In the genomic region with DNA sequence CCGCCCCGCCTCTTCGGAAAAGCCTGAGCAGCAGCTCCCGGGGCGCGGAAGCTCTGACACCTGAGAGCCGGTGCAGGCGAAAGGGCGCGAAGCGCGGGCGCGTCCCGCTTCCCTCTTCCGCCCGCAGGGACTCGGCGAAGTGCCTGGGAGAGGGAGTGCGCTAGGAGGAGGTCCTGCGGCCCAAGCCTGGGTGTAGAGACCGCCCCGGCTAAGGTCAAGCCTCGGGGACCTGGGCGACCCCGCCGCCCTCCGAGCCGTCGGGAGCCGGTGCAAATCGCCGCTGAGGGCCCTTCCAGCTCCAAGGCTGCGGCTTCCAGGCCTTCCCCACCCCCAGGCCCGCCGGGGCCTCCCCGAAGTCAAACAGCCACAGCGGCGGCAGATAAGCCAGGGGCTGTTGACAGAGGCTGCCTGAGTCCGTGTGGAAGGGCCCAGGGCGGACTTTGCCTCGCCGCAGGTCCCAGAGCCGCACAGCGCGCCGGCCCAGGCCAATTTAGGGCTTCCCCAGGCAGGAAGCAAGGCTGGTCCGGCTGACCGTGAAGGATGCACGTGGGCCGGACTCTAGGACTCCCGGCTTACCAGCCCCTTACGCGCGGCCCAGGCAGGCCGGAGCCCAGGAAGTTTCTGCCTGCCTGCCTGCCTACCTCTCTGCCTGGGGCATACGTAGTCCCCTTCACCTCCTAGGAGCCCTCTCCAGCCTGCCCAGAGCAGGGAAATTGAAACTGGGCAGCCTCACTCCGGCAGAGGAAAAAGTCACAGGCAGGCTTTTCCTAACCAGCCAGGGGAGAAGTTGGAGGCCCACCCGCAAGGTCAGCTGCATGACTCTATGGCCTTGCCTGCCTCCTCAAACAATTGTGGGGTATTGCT, we compare ENCODE assay signal across 10 cellular contexts. TPM values are rescaled to one million over a fixed set of nuclear protein-coding genes. Genes with fewer than 3 reads are reported as not detected.
DNase-seq lines count a peak whose midpoint lies in the region; ATAC-seq and TF ChIP-seq lines count a peak whose summit lies in the region.
"Had no signal": no experiment of that assay in that cellular context is flagged by ENCODE, and none has a peak within 500 bp of the region (broad histone marks: within the 10 kb centered on the region; RNA-seq: fewer than 3 reads in every experiment).

No MANE protein-coding gene starts in this region.

- H3K36me3 ChIP-seq in endodermal cell (ENCODE audit: control insufficient read depth, insufficient read depth, low read length), result no peaks in the 10 kb centered on the region
- H3K36me3 ChIP-seq in muscle layer of duodenum (ENCODE audit: control insufficient read depth in 1 of 2, insufficient read depth in 2 of 2, low read length in 2 of 2), result no peaks in the 10 kb centered on the region

- no peak overlapping the region for H3K9ac ChIP-seq in endodermal cell (ENCODE audit: extremely low read depth, low read length, poor library complexity, severe bottlenecking)

- H3K4me3 ChIP-seq in endodermal cell (ENCODE audit: low read length) (no peak overlapping the region), muscle layer of duodenum (ENCODE audit: low read depth in 1 of 2, low read length in 2 of 2) (peak overlapping the region in 1 of 2 donors; percentile 57)
- H3K4me3 ChIP-seq: PC-9 had no signal

- H3K27ac Mint-ChIP-seq in stimulated activated naive CD8-positive, alpha-beta T cell treated with anti-CD3 and anti-CD28 coated beads, Interleukin-15, Interleukin-2, amounts not matched to agents 100 ng/mL and 50 ng/mL, for 24 hours, result no peak overlapping the region
- H3K27ac Mint-ChIP-seq in endodermal cell, result no peak overlapping the region

- H3K36me3 Mint-ChIP-seq in stimulated activated naive CD8-positive, alpha-beta T cell treated with anti-CD3 and anti-CD28 coated beads, Interleukin-15, Interleukin-2, amounts not matched to agents 100 ng/mL and 50 ng/mL, for 24 hours (ENCODE audit: low read depth), result no peaks in the 10 kb centered on the region
- no peaks in the 10 kb centered on the region for H3K36me3 Mint-ChIP-seq in endodermal cell (ENCODE audit: low read depth)

- H3K27me3 ChIP-seq in endodermal cell (ENCODE audit: control insufficient read depth, insufficient read depth, low read length, poor library complexity, severe bottlenecking), result peaks cover 97% of the 10 kb centered on the region
- peaks cover 20% of the 10 kb centered on the region for H3K27me3 ChIP-seq in muscle layer of duodenum (ENCODE audit: low read depth, low read length)

- peak overlapping the region; percentile 65 for H3K4me3 Mint-ChIP-seq in stimulated activated naive CD8-positive, alpha-beta T cell treated with anti-CD3 and anti-CD28 coated beads, Interleukin-15, Interleukin-2, amounts not matched to agents 100 ng/mL and 50 ng/mL, for 24 hours
- H3K4me3 Mint-ChIP-seq in endodermal cell, result peak overlapping the region; percentile 40

- H3K4me1 ChIP-seq in endodermal cell (ENCODE audit: control insufficient read depth, insufficient read depth, low read length), result peaks cover 13% of the 10 kb centered on the region
- peaks cover 7 to 35% of the 10 kb centered on the region in 2 donors for H3K4me1 ChIP-seq in muscle layer of duodenum (ENCODE audit: control insufficient read depth in 1 of 2, insufficient read depth in 2 of 2, low read length in 2 of 2)

- H3K27me3 Mint-ChIP-seq in stimulated activated naive CD8-positive, alpha-beta T cell treated with anti-CD3 and anti-CD28 coated beads, Interleukin-15, Interleukin-2, amounts not matched to agents 100 ng/mL and 50 ng/mL, for 24 hours, result peaks cover 67% of the 10 kb centered on the region
- H3K27me3 Mint-ChIP-seq in endodermal cell (ENCODE audit: insufficient read depth), result peaks cover 91% of the 10 kb centered on the region

- no peak for DNase-seq in stimulated activated naive CD8-positive, alpha-beta T cell treated with anti-CD3 and anti-CD28 coated beads, Interleukin-15, Interleukin-2, amounts not matched to agents 100 U/mL and 50 U/mL, for 24 hours
- DNase-seq in endodermal cell, result peak; percentile 88
- no peak for DNase-seq in D341Med (ENCODE audit: low spot score)
- DNase-seq in OCI-M1 (lab: John Stamatoyannopoulos, UW), result no peak
- DNase-seq: PC-9 had no signal

- no peak for ATAC-seq in stimulated activated naive CD8-positive, alpha-beta T cell treated with anti-CD3 and anti-CD28 coated beads, Interleukin-15, Interleukin-2, amounts not matched to agents 100 U/mL and 50 U/mL, for 24 hours
- no peak for ATAC-seq in HG03469 (IDR thresholded peaks at IDR 0.05; ENCODE audit: unreplicated experiment)
- no peak for ATAC-seq in HG03196 (IDR thresholded peaks at IDR 0.05; ENCODE audit: unreplicated experiment)

- no peaks in the 10 kb centered on the region for H3K9me3 Mint-ChIP-seq in stimulated activated naive CD8-positive, alpha-beta T cell treated with anti-CD3 and anti-CD28 coated beads, Interleukin-15, Interleukin-2, amounts not matched to agents 100 ng/mL and 50 ng/mL, for 24 hours
- H3K9me3 Mint-ChIP-seq in endodermal cell, result no peaks in the 10 kb centered on the region

- no peak for TF ChIP-seq CTCF in endodermal cell (conservative IDR thresholded peaks at IDR 0.05)

- H3K4me1 Mint-ChIP-seq in stimulated activated naive CD8-positive, alpha-beta T cell treated with anti-CD3 and anti-CD28 coated beads, Interleukin-15, Interleukin-2, amounts not matched to agents 100 ng/mL and 50 ng/mL, for 24 hours (ENCODE audit: low read depth), result peaks cover 28% of the 10 kb centered on the region
- peaks cover 8% of the 10 kb centered on the region for H3K4me1 Mint-ChIP-seq in endodermal cell

- no peak overlapping the region for H3K27ac ChIP-seq in endodermal cell (ENCODE audit: low read depth, low read length)
- peak overlapping the region; percentile 8 for H3K27ac ChIP-seq in muscle layer of duodenum (ENCODE audit: low read length)
- H3K27ac ChIP-seq: PC-9 had no signal

- WGBS in endodermal cell (ENCODE audit: insufficient coverage in 1 of 2, insufficient read length in 1 of 2), 2 experiments, result 10 to 13% methylated on average over 28 to 59 of the region's 59 CpGs

- H3K9me3 ChIP-seq in endodermal cell (ENCODE audit: control insufficient read depth, low read length) (no peaks in the 10 kb centered on the region), muscle layer of duodenum (ENCODE audit: control insufficient read depth in 1 of 2, low read length in 2 of 2) (no peaks in the 10 kb centered on the region)

RNA-seq across cellular contexts. Expression of a gene that starts 2.3 kb away (rescaled TPM):
- total RNA-seq in endodermal cell, result 1 to 10 TPM in 1 of 2 donors, under 1 TPM in 1; 0.75 to 1.2 TPM
- 0.53 TPM for polyA plus RNA-seq in endodermal cell (2013, experiment 1 of 2)
- polyA plus RNA-seq in endodermal cell (2013, experiment 2 of 2), result 0.41 TPM

RNA-seq across cellular contexts. Expression of a gene that starts 17.7 kb away (rescaled TPM):
- under 1 TPM; 0.44 to 0.57 TPM for total RNA-seq in endodermal cell
- 0.18 TPM for polyA plus RNA-seq in endodermal cell (2013, experiment 1 of 2)
- polyA plus RNA-seq in endodermal cell (2013, experiment 2 of 2), result 0.17 TPM
- total RNA-seq: MCF 10A had no signal

RNA-seq across cellular contexts. Expression of a gene that starts 48.1 kb away (rescaled TPM):
- total RNA-seq in endodermal cell, result 100 to 1,000 TPM in 1 of 2 donors, 10 to 100 TPM in 1; 91.1 to 107 TPM
- polyA plus RNA-seq in endodermal cell (2013, experiment 1 of 2), result 39.7 TPM
- 38.3 TPM for polyA plus RNA-seq in endodermal cell (2013, experiment 2 of 2)
